In the genomic region with DNA sequence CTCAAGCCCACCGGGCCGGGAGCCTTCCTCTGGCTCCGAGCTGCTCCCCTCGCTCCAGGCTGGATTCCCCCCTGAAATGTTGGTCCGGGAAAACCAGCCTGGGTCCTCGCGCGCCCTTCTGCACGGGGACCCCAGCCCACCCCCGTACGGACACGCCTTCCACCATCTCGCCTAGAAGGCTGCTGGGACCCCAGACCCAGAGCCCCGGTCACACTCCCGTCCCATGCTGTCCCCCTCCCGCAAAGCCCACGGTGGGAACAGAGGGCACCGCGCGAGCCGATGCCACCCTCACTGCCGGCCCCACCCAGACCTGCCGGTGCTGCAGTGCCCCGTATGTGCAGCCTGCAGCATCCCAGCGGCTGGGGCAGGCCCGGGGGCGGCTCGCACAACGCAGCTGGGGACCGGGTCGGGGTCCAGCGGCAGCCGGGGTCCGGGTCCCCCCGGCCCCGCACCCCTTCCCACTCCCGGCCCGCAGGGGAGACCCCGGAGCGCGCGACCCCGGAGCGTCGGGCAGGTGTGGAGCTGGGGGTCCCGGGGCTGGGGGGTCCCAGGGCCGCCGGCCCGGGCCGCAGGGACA, we compare ENCODE assay signal across 9 cellular contexts. TPM values are rescaled to one million over a fixed set of nuclear protein-coding genes. Genes with fewer than 3 reads are reported as not detected.
DNase-seq lines count a peak whose midpoint lies in the region; ATAC-seq and TF ChIP-seq lines count a peak whose summit lies in the region.
"Had no signal": no experiment of that assay in that cellular context is flagged by ENCODE, and none has a peak within 500 bp of the region (broad histone marks: within the 10 kb centered on the region; RNA-seq: fewer than 3 reads in every experiment).

No MANE protein-coding gene starts in this region.

- peak overlapping the region; percentile 16; the same call in 1 of the 2 replicates for H3K9ac ChIP-seq in MM.1S (ENCODE audit: low read length)
- H3K9ac ChIP-seq: KMS-11 had no signal

- peak overlapping the region; percentile 87 for H3K27ac Mint-ChIP-seq in activated naive CD8-positive, alpha-beta T cell treated with anti-CD3 and anti-CD28 coated beads for 36 hours
- H3K27ac Mint-ChIP-seq in stimulated activated memory B cell treated with anti-CD40 and anti-IgM and Interleukin-4, amounts not matched to agents 10 μg/mL and 1 μg/mL and 100 μg/mL, for 72 hours: peak overlapping the region; percentile 95

- no peaks in the 10 kb centered on the region for H3K36me3 ChIP-seq in MM.1S (replicated peaks; ENCODE audit: insufficient read depth, low read length)

- no peak for TF ChIP-seq CTCF in MM.1S (IDR thresholded peaks at IDR 0.05; ENCODE audit: low read length)

- H3K9me3 ChIP-seq in MM.1S (replicated peaks; ENCODE audit: insufficient read depth, low read length): no peaks in the 10 kb centered on the region

- H3K36me3 Mint-ChIP-seq in activated naive CD8-positive, alpha-beta T cell treated with anti-CD3 and anti-CD28 coated beads for 36 hours: peaks cover 38% of the 10 kb centered on the region
- no peaks in the 10 kb centered on the region for H3K36me3 Mint-ChIP-seq in stimulated activated memory B cell treated with anti-CD40 and anti-IgM and Interleukin-4, amounts not matched to agents 10 μg/mL and 1 μg/mL and 100 μg/mL, for 72 hours

- no peaks in the 10 kb centered on the region for H4K20me1 ChIP-seq in MM.1S (ENCODE audit: insufficient read depth, low read length)

- H3K9me3 Mint-ChIP-seq in activated naive CD8-positive, alpha-beta T cell treated with anti-CD3 and anti-CD28 coated beads for 36 hours: no peaks in the 10 kb centered on the region
- H3K9me3 Mint-ChIP-seq in stimulated activated memory B cell treated with anti-CD40 and anti-IgM and Interleukin-4, amounts not matched to agents 10 μg/mL and 1 μg/mL and 100 μg/mL, for 72 hours: no peaks in the 10 kb centered on the region

- no peak overlapping the region for H3K27ac ChIP-seq in MM.1S (ENCODE audit: low read length)
- H3K27ac ChIP-seq: KMS-11 had no signal

- peaks cover 10% of the 10 kb centered on the region; the same call in 1 of the 2 replicates for H3K27me3 ChIP-seq in MM.1S (replicated peaks; ENCODE audit: insufficient read depth, low read length)

- ATAC-seq in stimulated activated memory B cell treated with anti-CD40 and anti-IgM and Interleukin-4, amounts not matched to agents 10 μg/mL and 1 μg/mL and 100 μg/mL, for 72 hours: peak; percentile 77
- ATAC-seq in GM21529 (IDR thresholded peaks at IDR 0.05; ENCODE audit: unreplicated experiment) (no peak), HG02840 (IDR thresholded peaks at IDR 0.05; ENCODE audit: low FRiP score, unreplicated experiment) (no peak)

- no peaks in the 10 kb centered on the region for H3K79me2 ChIP-seq in MM.1S (ENCODE audit: low read length)

- peak overlapping the region; percentile 92 for H3K4me3 Mint-ChIP-seq in activated naive CD8-positive, alpha-beta T cell treated with anti-CD3 and anti-CD28 coated beads for 36 hours
- H3K4me3 Mint-ChIP-seq in stimulated activated memory B cell treated with anti-CD40 and anti-IgM and Interleukin-4, amounts not matched to agents 10 μg/mL and 1 μg/mL and 100 μg/mL, for 72 hours: peak overlapping the region; percentile 99

- peak overlapping the region; percentile 49; the same call in 1 of the 2 replicates for H3K4me3 ChIP-seq in MM.1S (ENCODE audit: low read length)

- peaks cover 6% of the 10 kb centered on the region for H3K27me3 Mint-ChIP-seq in activated naive CD8-positive, alpha-beta T cell treated with anti-CD3 and anti-CD28 coated beads for 36 hours
- no peaks in the 10 kb centered on the region for H3K27me3 Mint-ChIP-seq in stimulated activated memory B cell treated with anti-CD40 and anti-IgM and Interleukin-4, amounts not matched to agents 10 μg/mL and 1 μg/mL and 100 μg/mL, for 72 hours

- H3F3A ChIP-seq in MM.1S (ENCODE audit: insufficient read depth, low read length): no peaks in the 10 kb centered on the region

- no peaks in the 10 kb centered on the region for H3K4me1 ChIP-seq in MM.1S (ENCODE audit: low read length)

- DNase-seq in MM.1S (no peak), islet precursor cell (peak; percentile 46), CD1c-positive myeloid dendritic cell (ENCODE audit: extremely low spot score) (no peak), NCI-H1930 (lab: John Stamatoyannopoulos, UW) (no peak)
- DNase-seq in activated naive CD8-positive, alpha-beta T cell treated with anti-CD3 and anti-CD28 coated beads for 36 hours: peak; percentile 56

- peaks cover 57% of the 10 kb centered on the region for H3K4me1 Mint-ChIP-seq in activated naive CD8-positive, alpha-beta T cell treated with anti-CD3 and anti-CD28 coated beads for 36 hours
- peaks cover 50% of the 10 kb centered on the region for H3K4me1 Mint-ChIP-seq in stimulated activated memory B cell treated with anti-CD40 and anti-IgM and Interleukin-4, amounts not matched to agents 10 μg/mL and 1 μg/mL and 100 μg/mL, for 72 hours

- H3K9me2 ChIP-seq in MM.1S (replicated peaks; ENCODE audit: insufficient read depth, low read length): no peaks in the 10 kb centered on the region

- H2AFZ ChIP-seq in MM.1S (ENCODE audit: low read length): 0 out of 2 replicates have a peak overlapping the region, but pooled peaks have one; percentile 35

- peak overlapping the region; percentile 55; the same call in 1 of the 2 replicates for H3K4me2 ChIP-seq in MM.1S (ENCODE audit: low read depth, low read length)
- H3K4me2 ChIP-seq: KMS-11 had no signal

RNA-seq across cellular contexts. Expression of gene SPOCK2, which starts 0.9 kb away (rescaled TPM):
- 100 to 1,000 TPM; 136 to 142 TPM for total RNA-seq in activated naive CD8-positive, alpha-beta T cell treated with anti-CD3 and anti-CD28 coated beads for 36 hours

Comparison
In these comparisons a context has a peak if more than half of its experiments do, and no peak if none do; other contexts are left out.
1. DNase-seq: peak in activated naive CD8-positive, alpha-beta T cell treated with anti-CD3 and anti-CD28 coated beads for 36 hours (single experiment) and islet precursor cell (single experiment); none in MM.1S (single experiment), CD1c-positive myeloid dendritic cell (single experiment) and NCI-H1930 (0 of 2).